27 cellular contexts compared by ENCODE assay signal in genomic region chr3:89762360-89762759, GRCh38.
"Had no signal": no experiment of that assay in that cellular context is flagged by ENCODE, and none has a peak within 500 bp of the region (broad histone marks: within the 10 kb centered on the region; RNA-seq: fewer than 3 reads in every experiment).

No MANE protein-coding gene starts in this region.

- ATAC-seq: activated T-cell treated with anti-CD3 and anti-CD28 coated beads, Interleukin-2, amount 50 U/mL, for 72 hours; body of pancreas; esophagus mucosa had no signal

- H3K36me3 ChIP-seq: cardiac muscle cell had no signal

- H3K27ac ChIP-seq: body of pancreas, cardiac muscle cell, coronary artery, dorsolateral prefrontal cortex had no signal

- DNase-seq: activated CD4-positive, alpha-beta memory T cell treated with anti-CD3 and anti-CD28 coated beads, Interleukin-2, amount 10 ng/mL, durations not matched to agents 7 days and 5 days; activated CD4-positive, alpha-beta T cell treated with anti-CD3 and anti-CD28 coated beads for 1 hour; activated CD4-positive, alpha-beta T cell treated with anti-CD3 and anti-CD28 coated beads for 4 hours; activated CD4-positive, alpha-beta T cell treated with anti-CD3 and anti-CD28 coated beads, Interleukin-2, amount 10 ng/mL, durations not matched to agents 7 days and 5 days; activated CD4-positive, alpha-beta T cell treated with anti-CD3 and anti-CD28 coated beads, Interleukin-2, amount 50 U/mL, for 4 hours; activated CD4-positive, CD25-positive, alpha-beta regulatory T cell; activated CD8-positive, alpha-beta memory T cell treated with anti-CD3 and anti-CD28 coated beads, Interleukin-2, amount 50 U/mL, for 48 hours; activated gamma-delta T cell; activated naive CD4-positive, alpha-beta T cell; activated naive CD4-positive, alpha-beta T cell treated with anti-CD3 and anti-CD28 coated beads, Interleukin-2, amount 50 U/mL, for 16 hours; activated T-cell treated with anti-CD3 and anti-CD28 coated beads for 4 hours; activated T-cell treated with anti-CD3 and anti-CD28 coated beads, Interleukin-2, amount 50 U/mL, for 24 hours; activated T-cell treated with anti-CD3 and anti-CD28 coated beads, Interleukin-2, amount 50 U/mL, for 72 hours; amniotic stem cell; anterior cingulate cortex; body of pancreas; central memory CD4-positive, alpha-beta T cell; dorsolateral prefrontal cortex; effector memory CD4-positive, alpha-beta T cell; endodermal cell; foreskin fibroblast; head of caudate nucleus; T-helper 1 cell; T-helper 2 cell had no signal

- H3K9me3 ChIP-seq: body of pancreas had no signal

- H3K4me3 ChIP-seq: body of pancreas, cardiac muscle cell, coronary artery, dorsolateral prefrontal cortex had no signal

- H3K4me1 ChIP-seq: body of pancreas had no signal

- H3K27me3 ChIP-seq: body of pancreas, cardiac muscle cell, dorsolateral prefrontal cortex had no signal
